In the genomic region with DNA sequence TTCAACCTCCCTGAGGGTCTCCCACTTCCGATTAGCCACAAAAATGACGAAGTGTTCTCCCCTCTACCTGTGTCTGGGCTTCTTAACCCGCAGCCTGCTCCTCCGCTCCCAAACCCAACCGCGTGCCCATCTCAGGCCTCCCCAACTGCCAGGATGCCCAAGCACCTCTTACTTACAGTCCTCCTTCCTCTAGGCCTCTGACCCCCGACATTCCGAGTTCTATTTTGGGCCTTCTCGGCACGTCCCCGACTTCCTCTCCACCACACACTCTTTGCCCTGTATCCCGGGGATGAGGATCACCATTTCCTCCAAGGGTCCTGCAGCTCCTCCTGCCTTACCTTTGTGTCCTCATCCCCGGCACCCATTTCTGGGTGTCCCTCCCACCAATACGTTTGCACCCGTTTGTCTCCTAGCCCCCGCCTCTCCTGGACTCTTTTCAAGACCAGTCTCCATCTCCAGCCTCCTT, we compare ENCODE assay signal across 8 cellular contexts. TPM values are rescaled to one million over a fixed set of nuclear protein-coding genes. Genes with fewer than 3 reads are reported as not detected.
A peak's percentile ranks its signal among the peaks of the same experiment; 100 is the strongest.
DNase-seq lines count a peak whose midpoint lies in the region; ATAC-seq and TF ChIP-seq lines count a peak whose summit lies in the region.

No MANE protein-coding gene starts in this region.

- H3K4me1 ChIP-seq in DOHH2 (ENCODE audit: control insufficient read depth, low read length) (peaks cover 28% of the 10 kb centered on the region), muscle layer of duodenum (ENCODE audit: control insufficient read depth in 1 of 2, insufficient read depth in 2 of 2, low read length in 2 of 2) (peaks cover 0 to 42% of the 10 kb centered on the region in 2 donors)

- H4K20me1 ChIP-seq in DOHH2 (ENCODE audit: control insufficient read depth, insufficient read depth, low read depth, low read length) = peaks cover 20% of the 10 kb centered on the region

- DNase-seq in NB4 (ENCODE audit: low read depth) (no peak), cardiac fibroblast (ENCODE audit: low read depth in 2 of 2) (no peak), mesenteric fat pad (ENCODE audit: low spot score) (no peak), amniotic stem cell (lab: John Stamatoyannopoulos, UW) (no peak)
- DNase-seq in effector CD8-positive, alpha-beta T cell (lab: John Stamatoyannopoulos, UW) = no peak

- H3K36me3 ChIP-seq in DOHH2 (ENCODE audit: control insufficient read depth, low read length) (peaks cover 69% of the 10 kb centered on the region), muscle layer of duodenum (ENCODE audit: control insufficient read depth in 1 of 2, insufficient read depth in 2 of 2, low read length in 2 of 2) (peaks cover 26 to 59% of the 10 kb centered on the region in 2 donors)

- H3K27ac ChIP-seq in DOHH2 (ENCODE audit: low read depth, low read length) (peak overlapping the region; percentile 83), muscle layer of duodenum (ENCODE audit: low read length) (peak overlapping the region; percentile 96)

- no peak for TF ChIP-seq POLR2A in NB4 (IDR thresholded peaks at IDR 0.05; ENCODE audit: extremely low read depth, insufficient read length)

- H3K79me2 ChIP-seq in DOHH2 (ENCODE audit: control insufficient read depth, low read length) = peaks cover 53% of the 10 kb centered on the region

- TF ChIP-seq CTCF in DOHH2 (IDR thresholded peaks at IDR 0.05; ENCODE audit: low read depth, low read length, poor library complexity, severe bottlenecking) = no peak
- no peak for TF ChIP-seq CTCF in NB4 (IDR thresholded peaks at IDR 0.05; ENCODE audit: low read depth, low read length)
- no peak for TF ChIP-seq CTCF in cardiac fibroblast (IDR thresholded peaks at IDR 0.05; ENCODE audit: low read depth, low read length)

- peak overlapping the region; percentile 88 for H3K4me3 ChIP-seq in DOHH2 (ENCODE audit: low read length)
- H3K4me3 ChIP-seq in NB4 (ENCODE audit: low read depth, low read length) = peak overlapping the region; percentile 86
- H3K4me3 ChIP-seq in cardiac fibroblast (replicated peaks in 1 of 2; ENCODE audit: low read depth in 2 of 2, low read length in 2 of 2) = peak overlapping the region; percentile 74 to 95
- peak overlapping the region; percentile 87 to 97 for H3K4me3 ChIP-seq in muscle layer of duodenum (ENCODE audit: low read depth in 1 of 2, low read length in 2 of 2)

- H3K4me2 ChIP-seq in DOHH2 (ENCODE audit: low read length) = peak overlapping the region; percentile 93

- H3K27me3 ChIP-seq in DOHH2 (ENCODE audit: control insufficient read depth, low read length) (no peaks in the 10 kb centered on the region), muscle layer of duodenum (ENCODE audit: low read depth, low read length) (no peaks in the 10 kb centered on the region)

- no peak for ATAC-seq in GM21528 (IDR thresholded peaks at IDR 0.05; ENCODE audit: low FRiP score, unreplicated experiment)

- no peaks in the 10 kb centered on the region for H3K9me2 ChIP-seq in DOHH2 (replicated peaks; ENCODE audit: control insufficient read depth, low read length)

- H3K9me3 ChIP-seq in DOHH2 (ENCODE audit: control insufficient read depth, insufficient read depth, low read length) (no peaks in the 10 kb centered on the region), muscle layer of duodenum (ENCODE audit: control insufficient read depth in 1 of 2, low read length in 2 of 2) (no peaks in the 10 kb centered on the region)

- H3F3A ChIP-seq in DOHH2 (ENCODE audit: control insufficient read depth, insufficient read depth) = peaks cover 19% of the 10 kb centered on the region

RNA-seq across cellular contexts. Expression of a gene that starts 0.4 kb away (rescaled TPM):
- total RNA-seq in mesenteric fat pad = 38.0 TPM

RNA-seq across cellular contexts. Expression of a gene that starts 1.9 kb away (rescaled TPM):
- total RNA-seq in mesenteric fat pad = 818 TPM

RNA-seq across cellular contexts. Expression of a gene that starts 12.8 kb away (rescaled TPM):
- 87.7 TPM for total RNA-seq in mesenteric fat pad

RNA-seq across cellular contexts. Expression of a gene that starts 19.8 kb away (rescaled TPM):
- total RNA-seq in mesenteric fat pad = 1.3 TPM

RNA-seq across cellular contexts. Expression of a gene that starts 26.1 kb away (rescaled TPM):
- not detected for total RNA-seq in mesenteric fat pad
